In genomic region chr12:53968214-53969127, GRCh38 we compare ENCODE assay signal across 25 cellular contexts. TPM values are rescaled to one million over a fixed set of nuclear protein-coding genes. Genes with fewer than 3 reads are reported as not detected.
DNase-seq lines count a peak whose midpoint lies in the region; ATAC-seq, FAIRE-seq and TF ChIP-seq lines count a peak whose summit lies in the region.
"Had no signal": no experiment of that assay in that cellular context is flagged by ENCODE, and none has a peak within 500 bp of the region (broad histone marks: within the 10 kb centered on the region; RNA-seq: fewer than 3 reads in every experiment).

No MANE protein-coding gene starts in this region.

- no peak for TF ChIP-seq POLR2A in GM12878 (IDR thresholded peaks at IDR 0.05; ENCODE audit: low read depth, low read length)
- TF ChIP-seq POLR2A in spleen (IDR thresholded peaks at IDR 0.05) = no peak

- no TSS peak for BruUV-seq in GM12878 (replicated peaks; lab: Mats Ljungman, UMichigan)

- no peak overlapping the region for H3K4me3 ChIP-seq in GM12878
- no peak overlapping the region for H3K4me3 ChIP-seq in mesendoderm (ENCODE audit: low read length)
- H3K4me3 ChIP-seq in spleen = no peak overlapping the region
- H3K4me3 ChIP-seq: adrenal gland, esophagus squamous epithelium, left ventricle myocardium inferior, prostate gland, skin epidermis had no signal

- FAIRE-seq in GM12878 (lab: Jason Lieb, UNC) = no peak
- FAIRE-seq: colon had no signal

- H3K27ac ChIP-seq in GM12878 (ENCODE audit: control insufficient read depth, insufficient read depth) (no peak overlapping the region), mesendoderm (ENCODE audit: low read depth, low read length) (no peak overlapping the region), spleen (no peak overlapping the region)
- H3K27ac ChIP-seq: adrenal gland, brain microvascular endothelial cell, esophagus squamous epithelium, left ventricle myocardium inferior, prostate gland had no signal

- RAD21 ChIA-PET in GM12878 (lab: Charles Lee; ENCODE audit: unreplicated experiment) = no interaction called here

- peak overlapping the region; percentile 66 for H3K23ac ChIP-seq in mesendoderm (ENCODE audit: low read length)

- H3K36me3 ChIP-seq in GM12878 (ENCODE audit: control insufficient read depth in 2 of 2, insufficient read depth in 2 of 2, low read length in 1 of 2) (no peaks in the 10 kb centered on the region), mesendoderm (ENCODE audit: control insufficient read depth, insufficient read depth, low read length) (no peaks in the 10 kb centered on the region), spleen (no peaks in the 10 kb centered on the region)
- H3K36me3 ChIP-seq: adrenal gland, brain microvascular endothelial cell, esophagus squamous epithelium, left ventricle myocardium inferior, prostate gland had no signal

- ATAC-seq in GM12878 (no peak), GM21825 (IDR thresholded peaks at IDR 0.05; ENCODE audit: unreplicated experiment) (no peak)
- ATAC-seq: activated CD8-positive, alpha-beta T cell treated with anti-CD3 and anti-CD28 coated beads, Interleukin-2, amount 10 ng/mL, durations not matched to agents 7 days and 5 days; effector memory CD8-positive, alpha-beta T cell; SK-N-SH treated with all-trans-retinoic acid at 6 μM for 48 hours had no signal

- no peaks in the 10 kb centered on the region for H3K4me1 ChIP-seq in GM12878 (ENCODE audit: control insufficient read depth, insufficient read depth, low read length)
- no peaks in the 10 kb centered on the region for H3K4me1 ChIP-seq in mesendoderm (ENCODE audit: control insufficient read depth, low read depth, low read length)
- peaks cover 0 to 40% (median 25%) of the 10 kb centered on the region in 6 donors for H3K4me1 ChIP-seq in spleen
- H3K4me1 ChIP-seq: prostate gland had no signal

- no peak overlapping the region for H2BK5ac ChIP-seq in mesendoderm (ENCODE audit: low read length)

- no peak for TF ChIP-seq RAD21 in GM12878 (IDR thresholded peaks at IDR 0.05; ENCODE audit: insufficient read depth, low read depth, low read length)

- H2BK15ac ChIP-seq in mesendoderm (replicated peaks; ENCODE audit: low read depth) = no peak overlapping the region

- intact Hi-C loops in GM12878 (cut with micrococcal nuclease; ENCODE audit: unreplicated experiment) = no loop called here
- intact Hi-C loops in spleen (cut with DNase I; ENCODE audit: low total_unique reads) = no loop called here

- H2BK120ac ChIP-seq in mesendoderm (ENCODE audit: low read depth, low read length) = no peak overlapping the region

- no peak for TF ChIP-seq EP300 in GM12878 (IDR thresholded peaks at IDR 0.05; ENCODE audit: borderline replicate concordance in 1 of 2, control insufficient read depth in 1 of 2, low read depth in 2 of 2, low read length in 2 of 2)

- DNase-seq in HCEC 1CT = peak; percentile 46
- no peak for DNase-seq in GM12878 (ENCODE audit: low read depth, low spot score)
- DNase-seq in mesendoderm = no peak
- DNase-seq in spleen = peak; percentile 45
- no peak for DNase-seq in activated CD4-positive, alpha-beta T cell treated with anti-CD3 and anti-CD28 coated beads, Interleukin-2, amount 50 U/mL, for 4 hours
- no peak for DNase-seq in nucleus accumbens (lab: John Stamatoyannopoulos, UW)
- no peak for DNase-seq in stimulated activated CD8-positive, alpha-beta memory T cell treated with anti-CD3 and anti-CD28 coated beads, Interleukin-4, amount 100 ng/mL, for 48 hours
- DNase-seq: activated B cell treated with CpG ODN at 0.5 μM for 24 hours; activated CD8-positive, alpha-beta T cell treated with anti-CD3 and anti-CD28 coated beads, Interleukin-2, amount 10 ng/mL, durations not matched to agents 7 days and 5 days; activated gamma-delta T cell; adrenal gland; brain microvascular endothelial cell; effector memory CD8-positive, alpha-beta T cell; esophagus squamous epithelium; left ventricle myocardium inferior; NCI-H1436; NCI-H510A; RPMI8226; stimulated activated CD4-positive, alpha-beta T cell treated with anti-CD3 and anti-CD28 coated beads, Interleukin-2, amount 100 ng/mL, for 48 hours; stimulated activated naive CD4-positive, alpha-beta T cell had no signal

- H2AK5ac ChIP-seq in mesendoderm (ENCODE audit: low read length) = no peak overlapping the region

- no peaks in the 10 kb centered on the region; the same call in 2 of the 3 replicates for H3K9me3 ChIP-seq in GM12878 (replicated peaks; ENCODE audit: control insufficient read depth, insufficient read depth, low read length)
- peaks cover 0 to 7% (median 0%) of the 10 kb centered on the region in 8 donors for H3K9me3 ChIP-seq in spleen
- H3K9me3 ChIP-seq: adrenal gland, esophagus squamous epithelium, left ventricle myocardium inferior, prostate gland had no signal

- in situ Hi-C loops in GM12878 (cut with MboI) = no loop called here

- H4K8ac ChIP-seq in mesendoderm (ENCODE audit: low read depth, low read length) = no peak overlapping the region

- WGBS in GM12878 (ENCODE audit: insufficient coverage, insufficient replicate concordance, low lambda C conversion rate, missing lambda C conversion rate) = 8% methylated on average over 24 of the region's 24 CpGs
- WGBS in mesendoderm (ENCODE audit: extremely low coverage, insufficient coverage, low lambda C conversion rate) = no CpG with 5 or more reads among the region's 24 CpGs
- 11 to 14% (median 12%) methylated on average over 24 of the region's 24 CpGs for WGBS in spleen, 5 donors

- no peak overlapping the region for H3K56ac ChIP-seq in mesendoderm (ENCODE audit: low read length)

- no peaks in the 10 kb centered on the region for H3K79me1 ChIP-seq in mesendoderm (ENCODE audit: low read length)

- H3K18ac ChIP-seq in mesendoderm (ENCODE audit: low read length) = no peak overlapping the region

- H3K79me2 ChIP-seq in GM12878 (ENCODE audit: control insufficient read depth, insufficient read depth, low read length) (no peaks in the 10 kb centered on the region), mesendoderm (ENCODE audit: control insufficient read depth, insufficient read depth, low read length) (no peaks in the 10 kb centered on the region)

- H4K5ac ChIP-seq in mesendoderm (ENCODE audit: low read length) = no peak overlapping the region

- H2AFZ ChIP-seq in GM12878 (ENCODE audit: control insufficient read depth, low read depth, low read length) = no peak overlapping the region

- CTCF ChIA-PET in GM12878 (lab: Yijun Ruan, JAX) = interaction anchor here (0.6 kb wide), 1 partner anchor 432 kb away, joined by 3 read pairs; no protein-coding TSS in a partner anchor

- TF ChIP-seq CTCF in GM12878 (IDR thresholded peaks at IDR 0.05 in 2 of 3, conservative IDR thresholded peaks at IDR 0.05 in 1 of 3; ENCODE audit: control insufficient read depth in 2 of 3, extremely low read depth in 1 of 3, insufficient read depth in 1 of 3, low read depth in 3 of 3, low read length in 3 of 3) = no peak
- no peak for TF ChIP-seq CTCF in spleen (IDR thresholded peaks at IDR 0.05 in 8 of 11, conservative IDR thresholded peaks at IDR 0.05 in 3 of 11)

- SMC1A ChIA-PET in GM12878 (lab: Charles Lee; ENCODE audit: uncharacterized antibody, unreplicated experiment) = no interaction called here

- H4K20me1 ChIP-seq in GM12878 (ENCODE audit: control insufficient read depth, insufficient read depth) = no peaks in the 10 kb centered on the region; the same call in 1 of the 2 replicates

- H3K27me3 ChIP-seq in GM12878 (replicated peaks in 1 of 2; ENCODE audit: control insufficient read depth in 2 of 2, insufficient read depth in 2 of 2, low read length in 1 of 2) (peaks cover 29 to 60% of the 10 kb centered on the region in 2 experiments), mesendoderm (ENCODE audit: insufficient read depth, low read length, poor library complexity) (peaks cover 99% of the 10 kb centered on the region), spleen (replicated peaks in 1 of 7) (peaks cover 17 to 100% (median 99%) of the 10 kb centered on the region in 7 donors)

- H3K4me2 ChIP-seq in GM12878 (ENCODE audit: control insufficient read depth, insufficient read depth) = no peak overlapping the region
- no peak overlapping the region for H3K4me2 ChIP-seq in mesendoderm (ENCODE audit: low read length)

- H3K4ac ChIP-seq in mesendoderm (ENCODE audit: low read depth, low read length) = no peak overlapping the region

- no peak overlapping the region for H3K9ac ChIP-seq in GM12878 (ENCODE audit: control insufficient read depth, insufficient read depth, low read length)
- H3K9ac ChIP-seq in mesendoderm (ENCODE audit: low read length) = no peak overlapping the region

- POLR2A ChIA-PET in GM12878 (lab: Charles Lee) = no interaction called here

RNA-seq across cellular contexts. Expression of gene HOXC11, which starts 4.5 kb away (rescaled TPM):
- not detected in 2 replicates for total RNA-seq in GM12878 (2013; cell fraction: nucleolus; rRNA removed)
- total RNA-seq in GM12878 (2014; rRNA removed) (not detected in 2 replicates), GM12878 (2014; rRNA removed; fragmentation: Illumina TruSeq; extraction: Trizol) (not detected in 2 replicates), GM12878 (2021) (not detected in 2 replicates), spleen (not detected)
- 0.12 TPM for polyA plus RNA-seq in GM12878 (2011; ENCODE audit: low read depth)
- polyA plus RNA-seq in GM12878 (2011; rRNA removed) (not detected in 2 replicates), GM12878 (2014; fragmentation: Illumina TruSeq; extraction: Trizol) (not detected in 2 replicates), GM12878 (2014; fragmentation: Nextera tagmentation; extraction: Ambion mirVana) (not detected), GM12878 (2014; rRNA removed) (not detected in 2 replicates), GM12878 (2016; fragmentation: Nextera tagmentation; extraction: Ambion mirVana) (not detected), spleen (not detected)
- polyA plus RNA-seq in GM12878 (2011; cell fraction: cytosol; rRNA removed) = not detected in 2 replicates
- not detected in 2 replicates for polyA plus RNA-seq in GM12878 (2011; cell fraction: nucleus; rRNA removed)
- not detected in 2 replicates for polyA plus RNA-seq in GM12878 (2012)
- not detected in 2 replicates for polyA minus RNA-seq in GM12878 (2011; rRNA and poly(A)+ RNA removed)
- 0.73 TPM in 1 of 2 replicates, not detected in the other for polyA minus RNA-seq in GM12878 (2011; cell fraction: cytosol; rRNA and poly(A)+ RNA removed)
- polyA minus RNA-seq in GM12878 (2011; cell fraction: nucleus; rRNA and poly(A)+ RNA removed) = not detected in 2 replicates
- not detected for polyA plus RNA-seq in mesendoderm (2013, experiment 1 of 2)
- polyA plus RNA-seq in mesendoderm (2013, experiment 2 of 2) = not detected
- total RNA-seq: activated B cell treated with CpG ODN at 0.5 μM for 24 hours; activated CD8-positive, alpha-beta T cell treated with anti-CD3 and anti-CD28 coated beads, Interleukin-2, amount 10 ng/mL, durations not matched to agents 7 days and 5 days; adrenal gland; esophagus squamous epithelium; left ventricle myocardium inferior; prostate gland had no signal
- polyA plus RNA-seq: adrenal gland had no signal

RNA-seq across cellular contexts. Expression of gene HOTAIR, which starts 6.3 kb away (rescaled TPM):
- total RNA-seq in GM12878 (2013; cell fraction: nucleolus; rRNA removed) = not detected in 2 replicates
- total RNA-seq in GM12878 (2014; rRNA removed) (not detected in 2 replicates), GM12878 (2014; rRNA removed; fragmentation: Illumina TruSeq; extraction: Trizol) (not detected in 2 replicates), GM12878 (2021) (not detected in 2 replicates), spleen (not detected)
- polyA plus RNA-seq in GM12878 (2011; ENCODE audit: low read depth) = not detected
- polyA plus RNA-seq in GM12878 (2011; rRNA removed) (not detected in 2 replicates), GM12878 (2014; fragmentation: Illumina TruSeq; extraction: Trizol) (not detected in 2 replicates), GM12878 (2014; fragmentation: Nextera tagmentation; extraction: Ambion mirVana) (not detected), GM12878 (2014; rRNA removed) (not detected in 2 replicates), GM12878 (2016; fragmentation: Nextera tagmentation; extraction: Ambion mirVana) (not detected), spleen (not detected)
- not detected in 2 replicates for polyA plus RNA-seq in GM12878 (2011; cell fraction: cytosol; rRNA removed)
- polyA plus RNA-seq in GM12878 (2011; cell fraction: nucleus; rRNA removed) = not detected in 2 replicates
- polyA plus RNA-seq in GM12878 (2012) = not detected in 2 replicates
- polyA minus RNA-seq in GM12878 (2011; rRNA and poly(A)+ RNA removed) = not detected in 2 replicates
- not detected in 2 replicates for polyA minus RNA-seq in GM12878 (2011; cell fraction: cytosol; rRNA and poly(A)+ RNA removed)
- not detected in 2 replicates for polyA minus RNA-seq in GM12878 (2011; cell fraction: nucleus; rRNA and poly(A)+ RNA removed)
- not detected for polyA plus RNA-seq in mesendoderm (2013, experiment 1 of 2)
- polyA plus RNA-seq in mesendoderm (2013, experiment 2 of 2) = not detected
- total RNA-seq: activated B cell treated with CpG ODN at 0.5 μM for 24 hours; activated CD8-positive, alpha-beta T cell treated with anti-CD3 and anti-CD28 coated beads, Interleukin-2, amount 10 ng/mL, durations not matched to agents 7 days and 5 days; adrenal gland; esophagus squamous epithelium; left ventricle myocardium inferior had no signal
- polyA plus RNA-seq: adrenal gland had no signal

RNA-seq across cellular contexts. Expression of gene HOXC12, which starts 13.8 kb away (rescaled TPM):
- total RNA-seq in GM12878 (2013; cell fraction: nucleolus; rRNA removed) = not detected in 2 replicates
- not detected in 2 replicates for total RNA-seq in GM12878 (2014; rRNA removed)
- not detected in 2 replicates for total RNA-seq in GM12878 (2014; rRNA removed; fragmentation: Illumina TruSeq; extraction: Trizol)
- total RNA-seq in GM12878 (2021) = not detected in 2 replicates
- polyA plus RNA-seq in GM12878 (2011; ENCODE audit: low read depth) = not detected
- not detected in 2 replicates for polyA plus RNA-seq in GM12878 (2011; rRNA removed)
- not detected in 2 replicates for polyA plus RNA-seq in GM12878 (2011; cell fraction: cytosol; rRNA removed)
- not detected in 2 replicates for polyA plus RNA-seq in GM12878 (2011; cell fraction: nucleus; rRNA removed)
- polyA plus RNA-seq in GM12878 (2012) = not detected in 2 replicates
- not detected in 2 replicates for polyA plus RNA-seq in GM12878 (2014; fragmentation: Illumina TruSeq; extraction: Trizol)
- polyA plus RNA-seq in GM12878 (2014; fragmentation: Nextera tagmentation; extraction: Ambion mirVana) = not detected
- not detected in 2 replicates for polyA plus RNA-seq in GM12878 (2014; rRNA removed)
- polyA plus RNA-seq in GM12878 (2016; fragmentation: Nextera tagmentation; extraction: Ambion mirVana) = not detected
- not detected in 2 replicates for polyA minus RNA-seq in GM12878 (2011; rRNA and poly(A)+ RNA removed)
- not detected in 2 replicates for polyA minus RNA-seq in GM12878 (2011; cell fraction: cytosol; rRNA and poly(A)+ RNA removed)
- polyA minus RNA-seq in GM12878 (2011; cell fraction: nucleus; rRNA and poly(A)+ RNA removed) = not detected in 2 replicates
- not detected for polyA plus RNA-seq in mesendoderm (2013, experiment 1 of 2)
- polyA plus RNA-seq in mesendoderm (2013, experiment 2 of 2) = not detected
- not detected for total RNA-seq in spleen
- not detected for polyA plus RNA-seq in spleen
- total RNA-seq: activated B cell treated with CpG ODN at 0.5 μM for 24 hours; activated CD8-positive, alpha-beta T cell treated with anti-CD3 and anti-CD28 coated beads, Interleukin-2, amount 10 ng/mL, durations not matched to agents 7 days and 5 days; adrenal gland; esophagus squamous epithelium; left ventricle myocardium inferior; prostate gland had no signal
- polyA plus RNA-seq: adrenal gland had no signal

RNA-seq across cellular contexts. Expression of gene HOXC10, which starts 16.5 kb away (rescaled TPM):
- not detected in 2 replicates for total RNA-seq in GM12878 (2013; cell fraction: nucleolus; rRNA removed)
- total RNA-seq in GM12878 (2014; rRNA removed) (not detected in 2 replicates), GM12878 (2014; rRNA removed; fragmentation: Illumina TruSeq; extraction: Trizol) (not detected in 2 replicates), GM12878 (2021) (0.59 TPM in 1 of 2 replicates, not detected in the other), spleen (not detected)
- polyA plus RNA-seq in GM12878 (2011; ENCODE audit: low read depth) = not detected
- polyA plus RNA-seq in GM12878 (2011; rRNA removed) (not detected in 2 replicates), GM12878 (2014; fragmentation: Illumina TruSeq; extraction: Trizol) (not detected in 2 replicates), GM12878 (2014; fragmentation: Nextera tagmentation; extraction: Ambion mirVana) (not detected), GM12878 (2014; rRNA removed) (not detected in 2 replicates), GM12878 (2016; fragmentation: Nextera tagmentation; extraction: Ambion mirVana) (not detected), spleen (not detected)
- polyA plus RNA-seq in GM12878 (2011; cell fraction: cytosol; rRNA removed) = 0.03 TPM in 1 of 2 replicates, not detected in the other
- polyA plus RNA-seq in GM12878 (2011; cell fraction: nucleus; rRNA removed) = not detected in 2 replicates
- not detected in 2 replicates for polyA plus RNA-seq in GM12878 (2012)
- not detected in 2 replicates for polyA minus RNA-seq in GM12878 (2011; rRNA and poly(A)+ RNA removed)
- polyA minus RNA-seq in GM12878 (2011; cell fraction: cytosol; rRNA and poly(A)+ RNA removed) = not detected in 2 replicates
- polyA minus RNA-seq in GM12878 (2011; cell fraction: nucleus; rRNA and poly(A)+ RNA removed) = 0.24 TPM in 1 of 2 replicates, not detected in the other
- not detected for polyA plus RNA-seq in mesendoderm (2013, experiment 1 of 2)
- not detected for polyA plus RNA-seq in mesendoderm (2013, experiment 2 of 2)
- total RNA-seq: activated B cell treated with CpG ODN at 0.5 μM for 24 hours; activated CD8-positive, alpha-beta T cell treated with anti-CD3 and anti-CD28 coated beads, Interleukin-2, amount 10 ng/mL, durations not matched to agents 7 days and 5 days; left ventricle myocardium inferior had no signal

RNA-seq across cellular contexts. Expression of gene HOXC13, which starts 29.8 kb away (rescaled TPM):
- total RNA-seq in GM12878 (2013; cell fraction: nucleolus; rRNA removed) = not detected in 2 replicates
- total RNA-seq in GM12878 (2014; rRNA removed) = not detected in 2 replicates
- not detected in 2 replicates for total RNA-seq in GM12878 (2014; rRNA removed; fragmentation: Illumina TruSeq; extraction: Trizol)
- not detected in 2 replicates for total RNA-seq in GM12878 (2021)
- polyA plus RNA-seq in GM12878 (2011; ENCODE audit: low read depth) = not detected
- not detected in 2 replicates for polyA plus RNA-seq in GM12878 (2011; rRNA removed)
- not detected in 2 replicates for polyA plus RNA-seq in GM12878 (2011; cell fraction: cytosol; rRNA removed)
- polyA plus RNA-seq in GM12878 (2011; cell fraction: nucleus; rRNA removed) = not detected in 2 replicates
- polyA plus RNA-seq in GM12878 (2012) = not detected in 2 replicates
- not detected in 2 replicates for polyA plus RNA-seq in GM12878 (2014; fragmentation: Illumina TruSeq; extraction: Trizol)
- not detected for polyA plus RNA-seq in GM12878 (2014; fragmentation: Nextera tagmentation; extraction: Ambion mirVana)
- not detected in 2 replicates for polyA plus RNA-seq in GM12878 (2014; rRNA removed)
- polyA plus RNA-seq in GM12878 (2016; fragmentation: Nextera tagmentation; extraction: Ambion mirVana) = not detected
- not detected in 2 replicates for polyA minus RNA-seq in GM12878 (2011; rRNA and poly(A)+ RNA removed)
- not detected in 2 replicates for polyA minus RNA-seq in GM12878 (2011; cell fraction: cytosol; rRNA and poly(A)+ RNA removed)
- not detected in 2 replicates for polyA minus RNA-seq in GM12878 (2011; cell fraction: nucleus; rRNA and poly(A)+ RNA removed)
- polyA plus RNA-seq in mesendoderm (2013, experiment 1 of 2) = 0.03 TPM
- polyA plus RNA-seq in mesendoderm (2013, experiment 2 of 2) = 0.03 TPM
- not detected for total RNA-seq in spleen
- not detected for polyA plus RNA-seq in spleen
- total RNA-seq: activated B cell treated with CpG ODN at 0.5 μM for 24 hours; activated CD8-positive, alpha-beta T cell treated with anti-CD3 and anti-CD28 coated beads, Interleukin-2, amount 10 ng/mL, durations not matched to agents 7 days and 5 days; left ventricle myocardium inferior had no signal
- polyA plus RNA-seq: adrenal gland had no signal

Comparison
In these comparisons a context has a peak if more than half of its experiments do, and no peak if none do; other contexts are left out.
1. DNase-seq: peak in HCEC 1CT (single experiment) and spleen (single experiment); none in GM12878 (single experiment), mesendoderm (single experiment), activated CD4-positive, alpha-beta T cell treated with anti-CD3 and anti-CD28 coated beads, Interleukin-2, amount 50 U/mL, for 4 hours (0 of 2), nucleus accumbens (0 of 56) and stimulated activated CD8-positive, alpha-beta memory T cell treated with anti-CD3 and anti-CD28 coated beads, Interleukin-4, amount 100 ng/mL, for 48 hours (single experiment).